Comparison of ENCODE assay signal across 10 cellular contexts in genomic region chr1:151944859-151945575, GRCh38. TPM values are rescaled to one million over a fixed set of nuclear protein-coding genes. Genes with fewer than 3 reads are reported as not detected.
DNase-seq lines count a peak whose midpoint lies in the region; ATAC-seq and TF ChIP-seq lines count a peak whose summit lies in the region.
"Had no signal": no experiment of that assay in that cellular context is flagged by ENCODE, and none has a peak within 500 bp of the region (broad histone marks: within the 10 kb centered on the region; RNA-seq: fewer than 3 reads in every experiment).

No MANE protein-coding gene starts in this region.

- no peaks in the 10 kb centered on the region for H3K27me3 ChIP-seq in breast epithelium
- H3K27me3 ChIP-seq in muscle layer of colon (ENCODE audit: control insufficient read depth in 1 of 2, insufficient read depth in 2 of 2, low read length in 2 of 2) = no peaks in the 10 kb centered on the region
- no peaks in the 10 kb centered on the region for H3K27me3 ChIP-seq in aorta (ENCODE audit: control insufficient read depth in 1 of 2, insufficient read depth in 2 of 2, low read length in 1 of 2)
- H3K27me3 ChIP-seq: pancreas, thyroid gland had no signal

- H3K36me3 Mint-ChIP-seq in stimulated activated naive CD8-positive, alpha-beta T cell treated with anti-CD3 and anti-CD28 coated beads, Interleukin-15, Interleukin-2, amounts not matched to agents 100 ng/mL and 50 ng/mL, for 24 hours (ENCODE audit: low read depth) = no peaks in the 10 kb centered on the region

- H3K36me3 ChIP-seq in breast epithelium = no peaks in the 10 kb centered on the region
- H3K36me3 ChIP-seq in muscle layer of colon (ENCODE audit: insufficient read depth, low read length) = no peaks in the 10 kb centered on the region
- H3K36me3 ChIP-seq in aorta (ENCODE audit: control insufficient read depth in 1 of 2, insufficient read depth in 2 of 2, low read length in 1 of 2) = no peaks in the 10 kb centered on the region
- H3K36me3 ChIP-seq: pancreas, thyroid gland had no signal

- H3K4me1 Mint-ChIP-seq in stimulated activated naive CD8-positive, alpha-beta T cell treated with anti-CD3 and anti-CD28 coated beads, Interleukin-15, Interleukin-2, amounts not matched to agents 100 ng/mL and 50 ng/mL, for 24 hours (ENCODE audit: low read depth) = peaks cover 68% of the 10 kb centered on the region

- peaks cover 5 to 7% of the 10 kb centered on the region in 2 donors for H3K4me1 ChIP-seq in breast epithelium
- peaks cover 50% of the 10 kb centered on the region for H3K4me1 ChIP-seq in muscle layer of colon (ENCODE audit: insufficient read depth, low read length)
- peaks cover 2 to 5% of the 10 kb centered on the region in 2 donors for H3K4me1 ChIP-seq in aorta (ENCODE audit: control insufficient read depth in 1 of 2, insufficient read depth in 2 of 2, low read length in 2 of 2)

- H3K4me3 ChIP-seq in breast epithelium (no peak overlapping the region), muscle layer of colon (ENCODE audit: low read depth in 1 of 2, low read length in 2 of 2) (peak overlapping the region in 1 of 2 donors; percentile 8), aorta (ENCODE audit: low read length in 2 of 2) (no peak overlapping the region)
- H3K4me3 ChIP-seq: pancreas, thyroid gland had no signal

- H3K9me3 ChIP-seq in breast epithelium (no peaks in the 10 kb centered on the region), muscle layer of colon (ENCODE audit: low read length) (no peaks in the 10 kb centered on the region), aorta (ENCODE audit: control insufficient read depth, low read length) (no peaks in the 10 kb centered on the region)
- H3K9me3 ChIP-seq: pancreas, thyroid gland had no signal

- H3K4me3 Mint-ChIP-seq in stimulated activated naive CD8-positive, alpha-beta T cell treated with anti-CD3 and anti-CD28 coated beads, Interleukin-15, Interleukin-2, amounts not matched to agents 100 ng/mL and 50 ng/mL, for 24 hours = peak overlapping the region; percentile 76

- no peak for TF ChIP-seq POLR2A in breast epithelium (IDR thresholded peaks at IDR 0.05)

- no peaks in the 10 kb centered on the region for H3K9me3 Mint-ChIP-seq in stimulated activated naive CD8-positive, alpha-beta T cell treated with anti-CD3 and anti-CD28 coated beads, Interleukin-15, Interleukin-2, amounts not matched to agents 100 ng/mL and 50 ng/mL, for 24 hours

- DNase-seq in stimulated activated naive CD8-positive, alpha-beta T cell treated with anti-CD3 and anti-CD28 coated beads, Interleukin-15, Interleukin-2, amounts not matched to agents 100 U/mL and 50 U/mL, for 24 hours = no peak
- DNase-seq in breast epithelium (ENCODE audit: low spot score in 2 of 2) (no peak), aorta (no peak), UCSD-AML1 (lab: John Stamatoyannopoulos, UW; ENCODE audit: unreplicated experiment) (no peak), glomerular visceral epithelial cell (ENCODE audit: extremely low spot score) (no peak)

- no peak overlapping the region for H3K9ac ChIP-seq in muscle layer of colon (ENCODE audit: low read length)

- peak overlapping the region; percentile 76 to 90 for H3K27ac ChIP-seq in breast epithelium
- peak overlapping the region; percentile 15 for H3K27ac ChIP-seq in muscle layer of colon (ENCODE audit: low read depth, low read length)
- H3K27ac ChIP-seq in aorta (ENCODE audit: low read depth in 1 of 2, low read length in 2 of 2) = peak overlapping the region in 1 of 2 donors; percentile 57

- no peak for TF ChIP-seq CTCF in breast epithelium (IDR thresholded peaks at IDR 0.05)

- WGBS in aorta, 2 donors = 65 to 67% methylated on average over 3 of the region's 3 CpGs

- H3K27me3 Mint-ChIP-seq in stimulated activated naive CD8-positive, alpha-beta T cell treated with anti-CD3 and anti-CD28 coated beads, Interleukin-15, Interleukin-2, amounts not matched to agents 100 ng/mL and 50 ng/mL, for 24 hours = no peaks in the 10 kb centered on the region

- intact Hi-C loops in breast epithelium (cut with DNase I; ENCODE audit: low total_unique reads) = no loop called here
- intact Hi-C loops in aorta (cut with DNase I) = no loop called here

- H3K27ac Mint-ChIP-seq in stimulated activated naive CD8-positive, alpha-beta T cell treated with anti-CD3 and anti-CD28 coated beads, Interleukin-15, Interleukin-2, amounts not matched to agents 100 ng/mL and 50 ng/mL, for 24 hours = peak overlapping the region; percentile 97

- ATAC-seq in stimulated activated naive CD8-positive, alpha-beta T cell treated with anti-CD3 and anti-CD28 coated beads, Interleukin-15, Interleukin-2, amounts not matched to agents 100 U/mL and 50 U/mL, for 24 hours = no peak
- ATAC-seq in aorta (ENCODE audit: low FRiP score) (peak; percentile 12), GM18517 (IDR thresholded peaks at IDR 0.05; ENCODE audit: unreplicated experiment) (no peak)

RNA-seq across cellular contexts. Expression of gene THEM4, which starts 35.7 kb away (rescaled TPM):
- total RNA-seq in breast epithelium = 10 to 100 TPM; 21.6 to 23.7 (median 22.2) TPM
- 10 to 100 TPM; 11.8 to 17.5 TPM for total RNA-seq in aorta
- polyA plus RNA-seq in aorta = 10 to 100 TPM in 1 of 2 donors, 1 to 10 TPM in 1; 3.8 to 12.3 TPM

RNA-seq across cellular contexts. Expression of gene S100A10, which starts 48.6 kb away (rescaled TPM):
- 100 to 1,000 TPM in 1 of 3 donors, 10 to 100 TPM in 2; 70.4 to 156 (median 84.9) TPM for total RNA-seq in breast epithelium
- 100 to 1,000 TPM; 188 to 386 TPM for total RNA-seq in aorta
- polyA plus RNA-seq in aorta = 100 to 1,000 TPM; 244 to 417 TPM
